27 cellular contexts compared by ENCODE assay signal in genomic region chrX:109077788-109078187, GRCh38.
"Had no signal": no experiment of that assay in that cellular context is flagged by ENCODE, and none has a peak within 500 bp of the region (broad histone marks: within the 10 kb centered on the region; RNA-seq: fewer than 3 reads in every experiment).

No MANE protein-coding gene starts in this region.

- H3K27ac ChIP-seq: colonic mucosa, coronary artery, dorsolateral prefrontal cortex, epithelial cell of prostate, esophagus muscularis mucosa, esophagus squamous epithelium, foreskin keratinocyte, gastrocnemius medialis, gastroesophageal sphincter, heart left ventricle, heart right ventricle had no signal

- FAIRE-seq: endometrium, endothelial cell of umbilical vein, frontal cortex had no signal

- H3K4me1 Mint-ChIP-seq: endodermal cell had no signal

- H3K4me3 Mint-ChIP-seq: dendritic cell treated with granulocyte-macrophage colony-stimulating factor and Interleukin-4, amounts not matched to agents 40 ng/mL and 50 ng/mL, for 4 days; effector memory CD8-positive, alpha-beta T cell; endodermal cell had no signal

- H3K4me3 ChIP-seq: colonic mucosa, coronary artery, dorsolateral prefrontal cortex, esophagus muscularis mucosa, esophagus squamous epithelium, gastrocnemius medialis, gastroesophageal sphincter, heart left ventricle, heart right ventricle had no signal

- H3K27me3 Mint-ChIP-seq: dendritic cell treated with granulocyte-macrophage colony-stimulating factor and Interleukin-4, amounts not matched to agents 40 ng/mL and 50 ng/mL, for 4 days; effector memory CD8-positive, alpha-beta T cell had no signal

- H3K4me1 ChIP-seq: colonic mucosa, esophagus muscularis mucosa, esophagus squamous epithelium, foreskin keratinocyte, gastrocnemius medialis, gastroesophageal sphincter, heart left ventricle, heart right ventricle had no signal

- H3K27me3 ChIP-seq: colonic mucosa, esophagus muscularis mucosa, esophagus squamous epithelium, foreskin keratinocyte, gastrocnemius medialis, gastroesophageal sphincter, heart left ventricle had no signal

- H3K36me3 ChIP-seq: colonic mucosa, esophagus muscularis mucosa, esophagus squamous epithelium, gastrocnemius medialis, gastroesophageal sphincter, heart left ventricle, heart right ventricle had no signal

- H3K9me3 ChIP-seq: colonic mucosa, esophagus squamous epithelium, gastrocnemius medialis, gastroesophageal sphincter had no signal

- DNase-seq: colonic mucosa; cortex of kidney; dermis blood vessel endothelial cell; dorsolateral prefrontal cortex; effector CD4-positive, alpha-beta T cell; effector CD8-positive, alpha-beta T cell; effector memory CD4-positive, alpha-beta T cell; effector memory CD8-positive, alpha-beta T cell; endodermal cell; erythroblast; esophagus squamous epithelium; foreskin fibroblast; foreskin keratinocyte; foreskin melanocyte; gastrocnemius medialis; glutamatergic neuron; head of caudate nucleus; heart left ventricle; heart right ventricle had no signal

- H3K27ac Mint-ChIP-seq: dendritic cell treated with granulocyte-macrophage colony-stimulating factor and Interleukin-4, amounts not matched to agents 40 ng/mL and 50 ng/mL, for 4 days; effector memory CD8-positive, alpha-beta T cell; endodermal cell had no signal
